In the genomic region with DNA sequence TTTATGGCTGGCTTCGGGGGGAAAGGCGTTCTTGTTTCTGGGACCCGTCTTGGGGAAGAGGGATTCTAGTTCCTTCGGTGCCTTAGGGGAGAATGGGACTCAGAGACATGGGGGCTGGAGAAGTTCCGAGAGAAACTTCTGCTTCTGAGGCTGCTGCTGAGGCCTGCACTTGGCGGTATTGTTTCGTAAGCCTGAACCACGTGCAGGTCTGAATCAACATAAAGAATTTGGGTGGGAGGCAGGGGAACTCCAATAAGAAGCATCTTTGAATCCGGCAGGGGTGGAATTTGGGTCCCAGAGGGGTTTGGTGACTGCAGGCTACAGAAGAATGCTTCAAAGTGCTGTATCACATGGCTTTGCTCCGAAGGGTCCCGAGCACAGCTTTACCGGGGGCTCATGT, we compare ENCODE assay signal across 1 cellular context.
TF ChIP-seq lines count a peak whose summit lies in the region.

No MANE protein-coding gene starts in this region.

TF ChIP-seq in H1, 55 proteins besides CTCF, POLR2A, EP300 and RAD21:
- TF ChIP-seq PHF8 (conservative IDR thresholded peaks at IDR 0.05; ENCODE audit: low read depth, low read length) (no peak), SP2 (IDR thresholded peaks at IDR 0.05; ENCODE audit: low read length) (no peak)
TF ChIP-seq in H1: peak in this region for 0.
